1 cellular context compared by ENCODE assay signal in genomic region chr12:96263449-96263902, GRCh38.
TF ChIP-seq lines count a peak whose summit lies in the region.

No MANE protein-coding gene starts in this region.

TF ChIP-seq in HepG2, 621 proteins besides CTCF, POLR2A, EP300 and RAD21 (continued from another document and continues in another):
- TF ChIP-seq ZNF281 (CRISPR knock-in tag; IDR thresholded peaks at IDR 0.05; ENCODE audit: borderline replicate concordance) (0 out of 2 replicates have a peak, but pooled peaks have one; percentile 14), ZBTB44 (CRISPR knock-in tag; IDR thresholded peaks at IDR 0.05) (no peak), RBFOX2 (IDR thresholded peaks at IDR 0.05; ENCODE audit: low read depth, low read length) (no peak), ZFP82 (CRISPR knock-in tag; IDR thresholded peaks at IDR 0.05; ENCODE audit: borderline replicate concordance) (no peak), ZNF589 (CRISPR knock-in tag; conservative IDR thresholded peaks at IDR 0.05) (0 out of 2 replicates have a peak, but pooled peaks have one; percentile 30), ISL2 (CRISPR knock-in tag; IDR thresholded peaks at IDR 0.05) (peak; percentile 83), RAD51 (IDR thresholded peaks at IDR 0.05; ENCODE audit: borderline replicate concordance) (no peak), RFX1 (IDR thresholded peaks at IDR 0.05) (no peak), THAP7 (CRISPR knock-in tag; IDR thresholded peaks at IDR 0.05) (no peak), ASH2L (IDR thresholded peaks at IDR 0.05; ENCODE audit: insufficient read length, low read depth, low read length) (no peak), SMAD1 (CRISPR knock-in tag; IDR thresholded peaks at IDR 0.05; ENCODE audit: borderline replicate concordance, low read depth) (no peak), ZNF12 (CRISPR knock-in tag; IDR thresholded peaks at IDR 0.05) (peak; percentile 100), ZNF484 (CRISPR knock-in tag; IDR thresholded peaks at IDR 0.05; ENCODE audit: borderline replicate concordance, low read depth) (no peak), SMARCE1 (IDR thresholded peaks at IDR 0.05; ENCODE audit: borderline replicate concordance) (no peak), ZNF512B (CRISPR knock-in tag; IDR thresholded peaks at IDR 0.05; ENCODE audit: borderline replicate concordance) (no peak), ZNF333 (CRISPR knock-in tag; IDR thresholded peaks at IDR 0.05; ENCODE audit: borderline replicate concordance) (no peak), ZNF782 (CRISPR knock-in tag; IDR thresholded peaks at IDR 0.05; ENCODE audit: borderline replicate concordance) (no peak), NR3C1 (CRISPR knock-in tag; IDR thresholded peaks at IDR 0.05) (no peak), CENPT (CRISPR knock-in tag; IDR thresholded peaks at IDR 0.05; ENCODE audit: low read depth) (no peak), ZNF17 (CRISPR knock-in tag; IDR thresholded peaks at IDR 0.05) (no peak), ETV5 (CRISPR knock-in tag; IDR thresholded peaks at IDR 0.05; ENCODE audit: borderline replicate concordance) (peak; percentile 81; the same call in 1 of the 2 replicates), MLXIP (CRISPR knock-in tag; IDR thresholded peaks at IDR 0.05; ENCODE audit: borderline replicate concordance) (no peak), POLR2AphosphoS2 (IDR thresholded peaks at IDR 0.05; ENCODE audit: low read depth, low read length) (no peak), NAIF1 (CRISPR knock-in tag; IDR thresholded peaks at IDR 0.05; ENCODE audit: borderline replicate concordance) (no peak), BATF2 (CRISPR knock-in tag; IDR thresholded peaks at IDR 0.05) (no peak), SNRNP70 (IDR thresholded peaks at IDR 0.05; ENCODE audit: low read depth, low read length) (no peak), ATF4 (CRISPR knock-in tag; IDR thresholded peaks at IDR 0.05) (no peak; a peak in 1 of 4 replicates), AHDC1 (CRISPR knock-in tag; IDR thresholded peaks at IDR 0.05; ENCODE audit: borderline replicate concordance) (peak; percentile 93), ZBTB37 (CRISPR knock-in tag; IDR thresholded peaks at IDR 0.05) (no peak), ZNF274 (CRISPR knock-in tag; IDR thresholded peaks at IDR 0.05) (no peak), ZNF235 (CRISPR knock-in tag; IDR thresholded peaks at IDR 0.05; ENCODE audit: borderline replicate concordance) (no peak), ZNF350 (CRISPR knock-in tag; IDR thresholded peaks at IDR 0.05; ENCODE audit: borderline replicate concordance, low read depth) (no peak), ZNF468 (CRISPR knock-in tag; IDR thresholded peaks at IDR 0.05) (no peak), ZNF768 (CRISPR knock-in tag; IDR thresholded peaks at IDR 0.05) (no peak), SSRP1 (CRISPR knock-in tag; IDR thresholded peaks at IDR 0.05) (no peak), MBNL3 (CRISPR knock-in tag; conservative IDR thresholded peaks at IDR 0.05) (no peak), PHF20 (CRISPR knock-in tag; IDR thresholded peaks at IDR 0.05) (no peak)
